Comparison of ENCODE assay signal across 20 cellular contexts in genomic region chr5:4226565-4226964, GRCh38.
"Had no signal": no experiment of that assay in that cellular context is flagged by ENCODE, and none has a peak within 500 bp of the region (broad histone marks: within the 10 kb centered on the region; RNA-seq: fewer than 3 reads in every experiment).

No MANE protein-coding gene starts in this region.

- H3K4me3 Mint-ChIP-seq: central memory CD8-positive, alpha-beta T cell; effector memory CD8-positive, alpha-beta T cell; memory B cell; mesothelial cell of epicardium; natural killer cell treated with Interleukin-12 subunit alpha and Interleukin-12 subunit beta and Interleukin-15 and Interleukin-18, amount 100 ng/mL, for 72 hours; neural progenitor cell; stimulated activated effector memory CD8-positive, alpha-beta T cell treated with anti-CD3 and anti-CD28 coated beads, Interleukin-12 subunit alpha, Interleukin-12 subunit beta, amount 100 ng/mL, for 72 hours had no signal

- H3K4me1 ChIP-seq: foreskin keratinocyte, pancreas, tibial artery, upper lobe of left lung had no signal

- H3K27ac ChIP-seq: foreskin keratinocyte, hepatocyte, neural progenitor cell, pancreas, tibial artery, upper lobe of left lung had no signal

- H3K27me3 Mint-ChIP-seq: central memory CD8-positive, alpha-beta T cell; effector memory CD8-positive, alpha-beta T cell; memory B cell had no signal

- H3K27me3 ChIP-seq: foreskin keratinocyte, hepatocyte, neural progenitor cell, tibial artery, upper lobe of left lung had no signal

- H3K4me1 Mint-ChIP-seq: central memory CD8-positive, alpha-beta T cell; memory B cell; stimulated activated effector memory CD8-positive, alpha-beta T cell treated with anti-CD3 and anti-CD28 coated beads, Interleukin-12 subunit alpha, Interleukin-12 subunit beta, amount 100 ng/mL, for 72 hours had no signal

- FAIRE-seq: pancreas had no signal

- H3K36me3 ChIP-seq: neural progenitor cell, pancreas, tibial artery, upper lobe of left lung had no signal

- H3K9me3 ChIP-seq: pancreas, tibial artery, upper lobe of left lung had no signal

- H3K4me3 ChIP-seq: hepatocyte, neural progenitor cell, pancreas, smooth muscle cell, tibial artery, upper lobe of left lung had no signal

- DNase-seq: effector memory CD8-positive, alpha-beta T cell; foreskin keratinocyte; left colon; occipital lobe; pancreas; right cardiac atrium; stimulated activated CD4-positive, alpha-beta T cell treated with anti-CD3 and anti-CD28 coated beads, Interleukin-2, amount 100 ng/mL, for 48 hours; stimulated activated CD8-positive, alpha-beta memory T cell treated with anti-CD3 and anti-CD28 coated beads, Interleukin-4, amount 100 ng/mL, for 48 hours; stimulated activated naive CD8-positive, alpha-beta T cell treated with anti-CD3 and anti-CD28 coated beads, Interleukin-15, Interleukin-2, amounts not matched to agents 100 U/mL and 50 U/mL, for 24 hours; tibial artery; upper lobe of left lung had no signal

- H3K36me3 Mint-ChIP-seq: memory B cell; mesothelial cell of epicardium; natural killer cell treated with Interleukin-12 subunit alpha and Interleukin-12 subunit beta and Interleukin-15 and Interleukin-18, amount 100 ng/mL, for 72 hours; neural progenitor cell; stimulated activated effector memory CD8-positive, alpha-beta T cell treated with anti-CD3 and anti-CD28 coated beads, Interleukin-12 subunit alpha, Interleukin-12 subunit beta, amount 100 ng/mL, for 72 hours had no signal

- H3K27ac Mint-ChIP-seq: effector memory CD8-positive, alpha-beta T cell; memory B cell; mesothelial cell of epicardium; natural killer cell treated with Interleukin-12 subunit alpha and Interleukin-12 subunit beta and Interleukin-15 and Interleukin-18, amount 100 ng/mL, for 72 hours; neural progenitor cell; progenitor cell of endocrine pancreas; stimulated activated effector memory CD8-positive, alpha-beta T cell treated with anti-CD3 and anti-CD28 coated beads, Interleukin-12 subunit alpha, Interleukin-12 subunit beta, amount 100 ng/mL, for 72 hours had no signal

- H3K9me3 Mint-ChIP-seq: central memory CD8-positive, alpha-beta T cell; memory B cell; mesothelial cell of epicardium; natural killer cell treated with Interleukin-12 subunit alpha and Interleukin-12 subunit beta and Interleukin-15 and Interleukin-18, amount 100 ng/mL, for 72 hours; neural progenitor cell had no signal
